8 cellular contexts compared by ENCODE assay signal in genomic region chr10:3226960-3227724, GRCh38. TPM values are rescaled to one million over a fixed set of nuclear protein-coding genes. Genes with fewer than 3 reads are reported as not detected.
DNase-seq lines count a peak whose midpoint lies in the region; ATAC-seq and TF ChIP-seq lines count a peak whose summit lies in the region.

No MANE protein-coding gene starts in this region.

- peak; percentile 95 for ATAC-seq in PC-3

- H3K27ac ChIP-seq in PC-3 (ENCODE audit: low read length) (peak overlapping the region; percentile 93), epithelial cell of prostate (peak overlapping the region; percentile 81)

- peak overlapping the region; percentile 82 for H3K4me2 ChIP-seq in PC-3 (ENCODE audit: low read length)

- H3K4me1 ChIP-seq in PC-3 (ENCODE audit: insufficient read depth, low read length): peaks cover 20% of the 10 kb centered on the region

- peak overlapping the region; percentile 69 for H3K9ac ChIP-seq in PC-3 (ENCODE audit: low read length)

- intact Hi-C loops in PC-3 (cut with micrococcal nuclease): loop anchor here (2.0 kb wide), 1 partner anchor 30 kb away; no protein-coding TSS in a partner anchor

- peak overlapping the region; percentile 47; the same call in 1 of the 2 replicates for H3K4me3 ChIP-seq in PC-3 (ENCODE audit: low read length)
- peak overlapping the region; percentile 3 for H3K4me3 ChIP-seq in skeletal muscle cell (ENCODE audit: low read depth, low read length)

- CTCF ChIA-PET in PC-3 (lab: Charles Lee): interaction anchor here (1.1 kb wide), 1 partner anchor 29 kb away, joined by 6 read pairs; no protein-coding TSS in a partner anchor

- no TSS peak for BruUV-seq in PC-3 (replicated peaks; lab: Mats Ljungman, UMichigan)

- no peaks in the 10 kb centered on the region for H4K20me1 ChIP-seq in PC-3 (ENCODE audit: low read length)

- no peaks in the 10 kb centered on the region for H3K36me3 ChIP-seq in PC-3 (ENCODE audit: low read depth, low read length)

- no peaks in the 10 kb centered on the region for H3K9me2 ChIP-seq in PC-3 (replicated peaks; ENCODE audit: low read length)

- no peak for TF ChIP-seq CTCF in PC-3 (conservative IDR thresholded peaks at IDR 0.05; ENCODE audit: low read depth, low read length)

- POLR2A ChIA-PET in PC-3 (lab: Charles Lee; ENCODE audit: unreplicated experiment): interaction anchor here (0.6 kb wide), 1 partner anchor 933 kb away, joined by 8 read pairs; no protein-coding TSS in a partner anchor

- no peaks in the 10 kb centered on the region for H3K79me2 ChIP-seq in PC-3 (ENCODE audit: low read length)

- no peaks in the 10 kb centered on the region for H3K9me3 ChIP-seq in PC-3 (ENCODE audit: low read length)

- peak; percentile 14 for DNase-seq in NCI-H2196 (lab: John Stamatoyannopoulos, UW; ENCODE audit: unreplicated experiment)
- DNase-seq in NCI-H2196 treated with DMSO at 0.1 percent for 48 hours (lab: John Stamatoyannopoulos, UW; ENCODE audit: unreplicated experiment): no peak
- DNase-seq in PC-3: peak; percentile 79
- DNase-seq in epithelial cell of prostate (ENCODE audit: low read depth, low spot score): peak; percentile 63
- DNase-seq in skeletal muscle cell (ENCODE audit: low read depth): peak; percentile 89
- no peak for DNase-seq in T-helper 9 cell
- no peak for DNase-seq in NCI-H82 treated with DMSO at 0.1 percent for 48 hours (lab: John Stamatoyannopoulos, UW; ENCODE audit: unreplicated experiment)
- DNase-seq in amygdala (lab: John Stamatoyannopoulos, UW): no peak

- H2AFZ ChIP-seq in PC-3 (ENCODE audit: low read length): no peak overlapping the region

- no peaks in the 10 kb centered on the region for H3K27me3 ChIP-seq in PC-3 (ENCODE audit: low read length)

- H3F3A ChIP-seq in PC-3 (ENCODE audit: low read length, unreplicated experiment): no peaks in the 10 kb centered on the region

RNA-seq across cellular contexts. Expression of gene PITRM1, which starts 54.6 kb away (rescaled TPM):
- total RNA-seq in PC-3 (2014; rRNA removed): 61.5 and 73.2 TPM in 2 replicates

Comparison
In these comparisons a context has a peak if more than half of its experiments do, and no peak if none do; other contexts are left out.
1. DNase-seq: peak in NCI-H2196 (single experiment), PC-3 (single experiment), epithelial cell of prostate (single experiment) and skeletal muscle cell (single experiment); none in NCI-H2196 treated with DMSO at 0.1 percent for 48 hours (single experiment), T-helper 9 cell (single experiment), NCI-H82 treated with DMSO at 0.1 percent for 48 hours (single experiment) and amygdala (0 of 56).